ENCODE assay signal across 2 cellular contexts in genomic region chr14:21238823-21239518, GRCh38.
A peak's percentile ranks its signal among the peaks of the same experiment; 100 is the strongest.
TF ChIP-seq lines count a peak whose summit lies in the region.

No MANE protein-coding gene starts in this region.

TF ChIP-seq in HepG2, 621 proteins besides CTCF, POLR2A, EP300 and RAD21 (continued from another document and continues in another):
- TF ChIP-seq ZBTB33 (CRISPR knock-in tag; IDR thresholded peaks at IDR 0.05) = peak; percentile 89
- TF ChIP-seq MAZ (IDR thresholded peaks at IDR 0.05; ENCODE audit: borderline replicate concordance, low read depth, low read length) = no peak
- TF ChIP-seq MAZ (CRISPR knock-in tag; IDR thresholded peaks at IDR 0.05; ENCODE audit: low read depth) = 0 out of 2 replicates have a peak, but pooled peaks have one; percentile 19
- peak; percentile 44; the same call in 1 of the 2 replicates for TF ChIP-seq POLR2G (IDR thresholded peaks at IDR 0.05; ENCODE audit: low read depth, low read length)
- TF ChIP-seq RARA (CRISPR knock-in tag; IDR thresholded peaks at IDR 0.05) = 0 out of 2 replicates have a peak, but pooled peaks have one; percentile 45
- TF ChIP-seq, protein P1, sequence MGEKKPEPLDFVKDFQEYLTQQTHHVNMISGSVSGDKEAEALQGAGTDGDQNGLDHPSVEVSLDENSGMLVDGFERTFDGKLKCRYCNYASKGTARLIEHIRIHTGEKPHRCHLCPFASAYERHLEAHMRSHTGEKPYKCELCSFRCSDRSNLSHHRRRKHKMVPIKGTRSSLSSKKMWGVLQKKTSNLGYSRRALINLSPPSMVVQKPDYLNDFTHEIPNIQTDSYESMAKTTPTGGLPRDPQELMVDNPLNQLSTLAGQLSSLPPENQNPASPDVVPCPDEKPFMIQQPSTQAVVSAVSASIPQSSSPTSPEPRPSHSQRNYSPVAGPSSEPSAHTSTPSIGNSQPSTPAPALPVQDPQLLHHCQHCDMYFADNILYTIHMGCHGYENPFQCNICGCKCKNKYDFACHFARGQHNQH (CRISPR knock-in tag; IDR thresholded peaks at IDR 0.05) = 0 out of 2 replicates have a peak, but pooled peaks have one; percentile 6
- no peak for TF ChIP-seq TSC22D2 (CRISPR knock-in tag; IDR thresholded peaks at IDR 0.05; ENCODE audit: borderline replicate concordance)
- TF ChIP-seq ZNF20 (CRISPR knock-in tag; IDR thresholded peaks at IDR 0.05) = no peak
- TF ChIP-seq GATAD1 (CRISPR knock-in tag; IDR thresholded peaks at IDR 0.05) = peak; percentile 6; the same call in 1 of the 2 replicates
- 0 out of 2 replicates have a peak, but pooled peaks have one; percentile 51 for TF ChIP-seq HNF1B (CRISPR knock-in tag; IDR thresholded peaks at IDR 0.05)
- TF ChIP-seq ATF7-NPFF (CRISPR knock-in tag; IDR thresholded peaks at IDR 0.05; ENCODE audit: low read depth) = 0 out of 2 replicates have a peak, but pooled peaks have one; percentile 5
- TF ChIP-seq SP4 (CRISPR knock-in tag; IDR thresholded peaks at IDR 0.05) = peak; percentile 49; the same call in 1 of the 2 replicates
- no peak for TF ChIP-seq TAF15 (IDR thresholded peaks at IDR 0.05; ENCODE audit: low read depth, low read length, poor library complexity, severe bottlenecking)
- TF ChIP-seq, protein P2, sequence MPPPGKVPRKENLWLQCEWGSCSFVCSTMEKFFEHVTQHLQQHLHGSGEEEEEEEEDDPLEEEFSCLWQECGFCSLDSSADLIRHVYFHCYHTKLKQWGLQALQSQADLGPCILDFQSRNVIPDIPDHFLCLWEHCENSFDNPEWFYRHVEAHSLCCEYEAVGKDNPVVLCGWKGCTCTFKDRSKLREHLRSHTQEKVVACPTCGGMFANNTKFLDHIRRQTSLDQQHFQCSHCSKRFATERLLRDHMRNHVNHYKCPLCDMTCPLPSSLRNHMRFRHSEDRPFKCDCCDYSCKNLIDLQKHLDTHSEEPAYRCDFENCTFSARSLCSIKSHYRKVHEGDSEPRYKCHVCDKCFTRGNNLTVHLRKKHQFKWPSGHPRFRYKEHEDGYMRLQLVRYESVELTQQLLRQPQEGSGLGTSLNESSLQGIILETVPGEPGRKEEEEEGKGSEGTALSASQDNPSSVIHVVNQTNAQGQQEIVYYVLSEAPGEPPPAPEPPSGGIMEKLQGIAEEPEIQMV (CRISPR knock-in tag; IDR thresholded peaks at IDR 0.05; ENCODE audit: low read depth) = no peak
- peak; percentile 48 for TF ChIP-seq NR2F6 (IDR thresholded peaks at IDR 0.05)
- 0 out of 2 replicates have a peak, but pooled peaks have one; percentile 17 for TF ChIP-seq NR2F6 (CRISPR knock-in tag; IDR thresholded peaks at IDR 0.05)
- 0 out of 2 replicates have a peak, but pooled peaks have one; percentile 10 for TF ChIP-seq TARDBP (CRISPR knock-in tag; IDR thresholded peaks at IDR 0.05)
- TF ChIP-seq, protein P3, sequence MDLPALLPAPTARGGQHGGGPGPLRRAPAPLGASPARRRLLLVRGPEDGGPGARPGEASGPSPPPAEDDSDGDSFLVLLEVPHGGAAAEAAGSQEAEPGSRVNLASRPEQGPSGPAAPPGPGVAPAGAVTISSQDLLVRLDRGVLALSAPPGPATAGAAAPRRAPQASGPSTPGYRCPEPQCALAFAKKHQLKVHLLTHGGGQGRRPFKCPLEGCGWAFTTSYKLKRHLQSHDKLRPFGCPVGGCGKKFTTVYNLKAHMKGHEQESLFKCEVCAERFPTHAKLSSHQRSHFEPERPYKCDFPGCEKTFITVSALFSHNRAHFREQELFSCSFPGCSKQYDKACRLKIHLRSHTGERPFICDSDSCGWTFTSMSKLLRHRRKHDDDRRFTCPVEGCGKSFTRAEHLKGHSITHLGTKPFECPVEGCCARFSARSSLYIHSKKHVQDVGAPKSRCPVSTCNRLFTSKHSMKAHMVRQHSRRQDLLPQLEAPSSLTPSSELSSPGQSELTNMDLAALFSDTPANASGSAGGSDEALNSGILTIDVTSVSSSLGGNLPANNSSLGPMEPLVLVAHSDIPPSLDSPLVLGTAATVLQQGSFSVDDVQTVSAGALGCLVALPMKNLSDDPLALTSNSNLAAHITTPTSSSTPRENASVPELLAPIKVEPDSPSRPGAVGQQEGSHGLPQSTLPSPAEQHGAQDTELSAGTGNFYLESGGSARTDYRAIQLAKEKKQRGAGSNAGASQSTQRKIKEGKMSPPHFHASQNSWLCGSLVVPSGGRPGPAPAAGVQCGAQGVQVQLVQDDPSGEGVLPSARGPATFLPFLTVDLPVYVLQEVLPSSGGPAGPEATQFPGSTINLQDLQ (CRISPR knock-in tag; IDR thresholded peaks at IDR 0.05) = 0 out of 2 replicates have a peak, but pooled peaks have one; percentile 37
- TF ChIP-seq NR2F1 (CRISPR knock-in tag; IDR thresholded peaks at IDR 0.05) = peak in 1 of 2 experiments; percentile 58; a peak in 1 of 4 replicates
- peak; percentile 14; the same call in 1 of the 2 replicates for TF ChIP-seq ERF (CRISPR knock-in tag; IDR thresholded peaks at IDR 0.05)
- TF ChIP-seq ZNF605 (CRISPR knock-in tag; IDR thresholded peaks at IDR 0.05) = no peak
- TF ChIP-seq ZNF619 (CRISPR knock-in tag; IDR thresholded peaks at IDR 0.05) = 0 out of 2 replicates have a peak, but pooled peaks have one; percentile 63

TF ChIP-seq in GM23338, 12 proteins besides CTCF, POLR2A, EP300 and RAD21 (continued from another document):
- TF ChIP-seq, protein P4, sequence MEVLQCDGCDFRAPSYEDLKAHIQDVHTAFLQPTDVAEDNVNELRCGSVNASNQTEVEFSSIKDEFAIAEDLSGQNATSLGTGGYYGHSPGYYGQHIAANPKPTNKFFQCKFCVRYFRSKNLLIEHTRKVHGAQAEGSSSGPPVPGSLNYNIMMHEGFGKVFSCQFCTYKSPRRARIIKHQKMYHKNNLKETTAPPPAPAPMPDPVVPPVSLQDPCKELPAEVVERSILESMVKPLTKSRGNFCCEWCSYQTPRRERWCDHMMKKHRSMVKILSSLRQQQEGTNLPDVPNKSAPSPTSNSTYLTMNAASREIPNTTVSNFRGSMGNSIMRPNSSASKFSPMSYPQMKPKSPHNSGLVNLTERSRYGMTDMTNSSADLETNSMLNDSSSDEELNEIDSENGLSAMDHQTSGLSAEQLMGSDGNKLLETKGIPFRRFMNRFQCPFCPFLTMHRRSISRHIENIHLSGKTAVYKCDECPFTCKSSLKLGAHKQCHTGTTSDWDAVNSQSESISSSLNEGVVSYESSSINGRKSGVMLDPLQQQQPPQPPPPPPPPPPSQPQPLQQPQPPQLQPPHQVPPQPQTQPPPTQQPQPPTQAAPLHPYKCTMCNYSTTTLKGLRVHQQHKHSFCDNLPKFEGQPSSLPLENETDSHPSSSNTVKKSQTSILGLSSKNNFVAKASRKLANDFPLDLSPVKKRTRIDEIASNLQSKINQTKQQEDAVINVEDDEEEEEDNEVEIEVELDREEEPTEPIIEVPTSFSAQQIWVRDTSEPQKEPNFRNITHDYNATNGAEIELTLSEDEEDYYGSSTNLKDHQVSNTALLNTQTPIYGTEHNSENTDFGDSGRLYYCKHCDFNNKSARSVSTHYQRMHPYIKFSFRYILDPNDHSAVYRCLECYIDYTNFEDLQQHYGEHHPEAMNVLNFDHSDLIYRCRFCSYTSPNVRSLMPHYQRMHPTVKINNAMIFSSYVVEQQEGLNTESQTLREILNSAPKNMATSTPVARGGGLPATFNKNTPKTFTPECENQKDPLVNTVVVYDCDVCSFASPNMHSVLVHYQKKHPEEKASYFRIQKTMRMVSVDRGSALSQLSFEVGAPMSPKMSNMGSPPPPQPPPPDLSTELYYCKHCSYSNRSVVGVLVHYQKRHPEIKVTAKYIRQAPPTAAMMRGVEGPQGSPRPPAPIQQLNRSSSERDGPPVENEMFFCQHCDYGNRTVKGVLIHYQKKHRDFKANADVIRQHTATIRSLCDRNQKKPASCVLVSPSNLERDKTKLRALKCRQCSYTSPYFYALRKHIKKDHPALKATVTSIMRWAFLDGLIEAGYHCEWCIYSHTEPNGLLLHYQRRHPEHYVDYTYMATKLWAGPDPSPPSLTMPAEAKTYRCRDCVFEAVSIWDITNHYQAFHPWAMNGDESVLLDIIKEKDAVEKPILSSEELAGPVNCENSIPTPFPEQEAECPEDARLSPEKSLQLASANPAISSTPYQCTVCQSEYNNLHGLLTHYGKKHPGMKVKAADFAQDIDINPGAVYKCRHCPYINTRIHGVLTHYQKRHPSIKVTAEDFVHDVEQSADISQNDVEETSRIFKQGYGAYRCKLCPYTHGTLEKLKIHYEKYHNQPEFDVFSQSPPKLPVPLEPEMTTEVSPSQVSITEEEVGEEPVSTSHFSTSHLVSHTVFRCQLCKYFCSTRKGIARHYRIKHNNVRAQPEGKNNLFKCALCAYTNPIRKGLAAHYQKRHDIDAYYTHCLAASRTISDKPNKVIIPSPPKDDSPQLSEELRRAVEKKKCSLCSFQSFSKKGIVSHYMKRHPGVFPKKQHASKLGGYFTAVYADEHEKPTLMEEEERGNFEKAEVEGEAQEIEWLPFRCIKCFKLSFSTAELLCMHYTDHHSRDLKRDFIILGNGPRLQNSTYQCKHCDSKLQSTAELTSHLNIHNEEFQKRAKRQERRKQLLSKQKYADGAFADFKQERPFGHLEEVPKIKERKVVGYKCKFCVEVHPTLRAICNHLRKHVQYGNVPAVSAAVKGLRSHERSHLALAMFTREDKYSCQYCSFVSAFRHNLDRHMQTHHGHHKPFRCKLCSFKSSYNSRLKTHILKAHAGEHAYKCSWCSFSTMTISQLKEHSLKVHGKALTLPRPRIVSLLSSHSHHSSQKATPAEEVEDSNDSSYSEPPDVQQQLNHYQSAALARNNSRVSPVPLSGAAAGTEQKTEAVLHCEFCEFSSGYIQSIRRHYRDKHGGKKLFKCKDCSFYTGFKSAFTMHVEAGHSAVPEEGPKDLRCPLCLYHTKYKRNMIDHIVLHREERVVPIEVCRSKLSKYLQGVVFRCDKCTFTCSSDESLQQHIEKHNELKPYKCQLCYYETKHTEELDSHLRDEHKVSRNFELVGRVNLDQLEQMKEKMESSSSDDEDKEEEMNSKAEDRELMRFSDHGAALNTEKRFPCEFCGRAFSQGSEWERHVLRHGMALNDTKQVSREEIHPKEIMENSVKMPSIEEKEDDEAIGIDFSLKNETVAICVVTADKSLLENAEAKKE (CRISPR knock-in tag; IDR thresholded peaks at IDR 0.05) = no peak
- TF ChIP-seq ZNF114 (CRISPR knock-in tag; IDR thresholded peaks at IDR 0.05) = no peak
- TF ChIP-seq EZH2phosphoT487 (IDR thresholded peaks at IDR 0.05; ENCODE audit: unreplicated experiment) = no peak
